Comparison of ENCODE assay signal across 8 cellular contexts in the genomic region with DNA sequence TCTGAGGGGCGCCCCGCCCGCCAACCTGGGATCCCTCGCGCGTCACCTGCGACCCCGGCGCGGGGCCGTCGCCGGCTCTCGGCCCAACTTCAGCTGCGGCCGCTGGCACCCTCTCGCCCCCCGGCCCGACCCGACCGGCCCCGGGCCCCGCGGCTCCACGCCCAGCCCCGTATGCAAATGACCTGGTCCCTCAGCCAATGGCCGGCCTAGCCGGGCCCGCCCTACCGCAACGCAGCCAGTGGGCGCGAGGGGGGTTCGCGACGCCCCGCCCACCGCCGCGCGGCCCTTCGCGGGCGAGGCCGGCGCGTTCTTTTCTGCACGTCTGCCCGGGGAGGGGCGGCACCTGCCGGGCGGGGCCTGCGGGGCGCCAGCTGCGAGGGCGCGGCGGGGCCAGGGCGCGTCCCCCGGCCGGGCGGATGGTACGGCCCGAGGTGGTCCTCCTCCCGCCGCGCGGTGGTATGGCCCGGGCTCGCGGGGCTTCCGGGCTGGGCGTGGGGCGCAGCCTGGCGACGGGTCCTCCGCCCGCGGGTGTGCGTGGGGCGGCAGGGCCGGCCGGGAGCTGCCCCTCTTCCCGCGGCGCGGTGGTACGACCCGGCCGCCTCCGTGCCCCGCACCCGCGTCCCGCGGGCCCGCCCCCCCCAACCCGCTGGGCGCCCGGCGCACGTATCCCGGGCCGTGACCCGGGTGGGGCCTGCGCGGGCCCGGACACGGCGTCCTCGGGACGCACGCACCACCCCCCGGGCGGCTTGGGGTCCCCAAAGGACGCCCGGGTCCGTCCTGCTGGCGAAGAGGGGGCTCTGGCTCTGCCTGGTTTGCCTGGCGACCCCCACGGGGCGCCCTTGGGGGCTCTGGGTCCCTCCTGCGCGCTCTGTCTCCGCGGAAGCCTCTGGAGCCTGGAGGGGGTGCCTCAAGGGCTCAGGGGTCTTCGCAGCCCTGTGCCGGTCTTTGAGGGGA. TPM values are rescaled to one million over a fixed set of nuclear protein-coding genes. Genes with fewer than 3 reads are reported as not detected.
A peak's percentile ranks its signal among the peaks of the same experiment; 100 is the strongest.
DNase-seq lines count a peak whose midpoint lies in the region; ATAC-seq, FAIRE-seq and TF ChIP-seq lines count a peak whose summit lies in the region.

No MANE protein-coding gene starts in this region.

- peak; percentile 70 for FAIRE-seq in GM19239 (lab: Jason Lieb, UNC)

- ATAC-seq in HG03439 (IDR thresholded peaks at IDR 0.05; ENCODE audit: unreplicated experiment), result peak; percentile 77

- H3K4me3 ChIP-seq in BE2C (ENCODE audit: low read depth, low read length), result peak overlapping the region; percentile 53

- H3K27ac ChIP-seq in cingulate gyrus (ENCODE audit: low read depth, low read length), result peak overlapping the region; percentile 29

- peak; percentile 93 for DNase-seq in BE2C
- DNase-seq in GM19239 (ENCODE audit: insufficient read length, low spot score), result peak; percentile 100
- DNase-seq in NCI-H510A (lab: John Stamatoyannopoulos, UW), result peak; percentile 80
- DNase-seq in activated CD4-positive, alpha-beta T cell treated with anti-CD3 and anti-CD28 coated beads for 24 hours (ENCODE audit: low read depth in 2 of 2), result peak; percentile 77 to 91
- peak; percentile 98 for DNase-seq in left kidney (ENCODE audit: low read depth, low spot score)
- DNase-seq in stimulated activated CD4-positive, alpha-beta T cell treated with anti-CD3 and anti-CD28 coated beads, Interleukin-1b, Interleukin-23, amount 100 ng/mL, for 48 hours, result peak; percentile 93

- no peaks in the 10 kb centered on the region for H3K27me3 ChIP-seq in BE2C

- no peak for TF ChIP-seq CTCF in BE2C (IDR thresholded peaks at IDR 0.05; ENCODE audit: low read depth, low read length)

- H3K4me1 ChIP-seq in BE2C, result no peaks in the 10 kb centered on the region

- no peaks in the 10 kb centered on the region for H3K36me3 ChIP-seq in BE2C

- no peaks in the 10 kb centered on the region for H3K9me3 ChIP-seq in BE2C

RNA-seq across cellular contexts. Expression of a gene that starts 7.7 kb away (rescaled TPM):
- 36.2 TPM for polyA plus RNA-seq in BE2C (2012; ENCODE audit: insufficient read depth, insufficient read length, low read depth)

RNA-seq across cellular contexts. Expression of a gene that starts 7.8 kb away (rescaled TPM):
- 3.7 TPM for polyA plus RNA-seq in BE2C (2012; ENCODE audit: insufficient read depth, insufficient read length, low read depth)

RNA-seq across cellular contexts. Expression of a gene that starts 8.0 kb away (rescaled TPM):
- polyA plus RNA-seq in BE2C (2012; ENCODE audit: insufficient read depth, insufficient read length, low read depth), result not detected

RNA-seq across cellular contexts. Expression of a gene that starts 31.3 kb away (rescaled TPM):
- polyA plus RNA-seq in BE2C (2012; ENCODE audit: insufficient read depth, insufficient read length, low read depth), result 0.42 TPM

RNA-seq across cellular contexts. Expression of a gene that starts 33.2 kb away (rescaled TPM):
- polyA plus RNA-seq in BE2C (2012; ENCODE audit: insufficient read depth, insufficient read length, low read depth), result 195 TPM

Comparison
In these comparisons a context has a peak if more than half of its experiments do, and no peak if none do; other contexts are left out.
1. Peak in every context shown above with its lines: DNase-seq, ATAC-seq, H3K4me3 ChIP-seq and H3K27ac ChIP-seq.